15 cellular contexts compared by ENCODE assay signal in the genomic region with DNA sequence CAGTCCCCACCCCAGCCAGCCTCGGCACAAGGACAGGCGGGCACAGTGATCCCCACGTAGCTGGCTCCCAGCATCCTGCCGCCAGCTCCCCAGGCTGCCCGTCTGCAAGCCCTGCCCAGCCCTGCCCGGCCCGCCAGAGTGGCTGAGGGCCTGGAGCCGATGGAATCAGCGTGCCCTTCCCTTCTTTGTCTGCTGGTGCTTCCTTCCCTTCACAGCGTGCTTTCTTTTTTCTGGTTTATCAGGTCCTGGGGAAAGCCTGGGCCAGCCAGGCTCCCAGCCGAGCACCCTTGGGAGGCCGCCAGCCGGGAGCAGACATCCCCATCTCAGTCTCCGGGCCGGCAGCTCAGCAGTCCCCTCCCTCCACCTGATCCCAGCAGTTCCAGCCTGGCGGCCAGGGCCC. TPM values are rescaled to one million over a fixed set of nuclear protein-coding genes. Genes with fewer than 3 reads are reported as not detected.
DNase-seq lines count a peak whose midpoint lies in the region; ATAC-seq and TF ChIP-seq lines count a peak whose summit lies in the region.
"Had no signal": no experiment of that assay in that cellular context is flagged by ENCODE, and none has a peak within 500 bp of the region (broad histone marks: within the 10 kb centered on the region; RNA-seq: fewer than 3 reads in every experiment).

No MANE protein-coding gene starts in this region.

- H2BK15ac ChIP-seq in H9 (ENCODE audit: low read depth, low read length), result no peak overlapping the region

- H3K79me2 ChIP-seq in H9 (ENCODE audit: insufficient read depth, low read length), result no peaks in the 10 kb centered on the region

- DNase-seq in H9, result no peak
- peak; percentile 21 for DNase-seq in cerebellum (ENCODE audit: low spot score)
- DNase-seq in right cardiac atrium, result peak; percentile 80 to 92 (median 92)
- no peak for DNase-seq in sigmoid colon
- no peak for DNase-seq in activated T-cell treated with anti-CD3 and anti-CD28 coated beads, Interleukin-2, amount 50 U/mL, for 72 hours
- no peak for DNase-seq in substantia nigra (lab: John Stamatoyannopoulos, UW)
- no peak for DNase-seq in NOMO-1 treated with DMSO at 0.1 percent for 48 hours (lab: John Stamatoyannopoulos, UW; ENCODE audit: unreplicated experiment)
- DNase-seq in activated CD4-positive, alpha-beta T cell treated with anti-CD3 and anti-CD28 coated beads for 1 hour, result no peak
- DNase-seq: activated CD8-positive, alpha-beta T cell treated with anti-CD3 and anti-CD28 coated beads, Interleukin-2, amount 10 ng/mL, durations not matched to agents 7 days and 5 days; activated naive CD4-positive, alpha-beta T cell treated with anti-CD3 and anti-CD28 coated beads for 36 hours; islet precursor cell; NCI-H1092; NCI-H510A treated with DMSO at 0.1 percent for 48 hours; stimulated activated CD4-positive, alpha-beta T cell treated with anti-CD3 and anti-CD28 coated beads, Interleukin-15, amount 100 ng/mL, for 24 hours had no signal

- no peaks in the 10 kb centered on the region for H3K23me2 ChIP-seq in H9 (ENCODE audit: insufficient read length, low read depth, low read length, poor library complexity, severe bottlenecking)

- no peak overlapping the region for H4K5ac ChIP-seq in H9 (ENCODE audit: insufficient read length, low read depth, low read length)

- H3K9me3 ChIP-seq in H9 (ENCODE audit: control insufficient read depth, low read depth, low read length) (no peaks in the 10 kb centered on the region), right cardiac atrium (ENCODE audit: control insufficient read depth, low read length) (no peaks in the 10 kb centered on the region), sigmoid colon (no peaks in the 10 kb centered on the region)

- H3K18ac ChIP-seq in H9 (ENCODE audit: insufficient read length, low read depth, low read length), result no peak overlapping the region

- TF ChIP-seq EP300 in sigmoid colon (IDR thresholded peaks at IDR 0.05), result no peak

- H3K27me3 Mint-ChIP-seq in H9 (ENCODE audit: low read depth), result peaks cover 5% of the 10 kb centered on the region
- no peaks in the 10 kb centered on the region for H3K27me3 Mint-ChIP-seq in activated T-cell treated with anti-CD3 and anti-CD28 coated beads, Interleukin-2, amount 50 U/mL, for 72 hours (ENCODE audit: low read depth)

- no peak overlapping the region for H2BK5ac ChIP-seq in H9 (ENCODE audit: insufficient read length, low read length)

- H3K27ac ChIP-seq in H9 (ENCODE audit: insufficient read length, low read depth, low read length), result no peak overlapping the region
- H3K27ac ChIP-seq in right cardiac atrium (ENCODE audit: low read length), result peak overlapping the region; percentile 79
- H3K27ac ChIP-seq in sigmoid colon, result peak overlapping the region in 3 of 4 donors; percentile 1 to 27 (median 12)
- H3K27ac ChIP-seq in substantia nigra (ENCODE audit: low read depth, low read length, poor library complexity, severe bottlenecking), result no peak overlapping the region

- no peak overlapping the region for H4K91ac ChIP-seq in H9 (ENCODE audit: insufficient read length, low read depth, low read length)

- no peak overlapping the region for H2BK20ac ChIP-seq in H9 (ENCODE audit: low read depth, low read length, poor library complexity, severe bottlenecking)

- no peak overlapping the region for H2BK12ac ChIP-seq in H9 (ENCODE audit: insufficient read length, low read depth, low read length)

- 0 out of 2 replicates have a peak overlapping the region, but pooled peaks have one; percentile 31 for H3K14ac ChIP-seq in H9 (ENCODE audit: insufficient read depth, low read length)

- H3K4me3 Mint-ChIP-seq in H9, result no peak overlapping the region
- no peak overlapping the region for H3K4me3 Mint-ChIP-seq in activated T-cell treated with anti-CD3 and anti-CD28 coated beads, Interleukin-2, amount 50 U/mL, for 72 hours
- H3K4me3 Mint-ChIP-seq: activated CD8-positive, alpha-beta T cell treated with anti-CD3 and anti-CD28 coated beads, Interleukin-2, amount 10 ng/mL, durations not matched to agents 7 days and 5 days; activated naive CD4-positive, alpha-beta T cell treated with anti-CD3 and anti-CD28 coated beads for 36 hours had no signal

- no peak for TF ChIP-seq CTCF in H9 (conservative IDR thresholded peaks at IDR 0.05)
- TF ChIP-seq CTCF in sigmoid colon (IDR thresholded peaks at IDR 0.05), result no peak

- no peak overlapping the region for H3K23ac ChIP-seq in H9 (ENCODE audit: insufficient read length, low read depth, low read length)

- no peak overlapping the region for H3K27ac Mint-ChIP-seq in H9
- no peak overlapping the region for H3K27ac Mint-ChIP-seq in activated T-cell treated with anti-CD3 and anti-CD28 coated beads, Interleukin-2, amount 50 U/mL, for 72 hours
- H3K27ac Mint-ChIP-seq: activated CD8-positive, alpha-beta T cell treated with anti-CD3 and anti-CD28 coated beads, Interleukin-2, amount 10 ng/mL, durations not matched to agents 7 days and 5 days; activated naive CD4-positive, alpha-beta T cell treated with anti-CD3 and anti-CD28 coated beads for 36 hours had no signal

- H3K27me3 ChIP-seq in H9 (ENCODE audit: insufficient read depth, low read length), result no peaks in the 10 kb centered on the region
- H3K27me3 ChIP-seq in right cardiac atrium (ENCODE audit: control insufficient read depth, insufficient read depth), result no peaks in the 10 kb centered on the region
- H3K27me3 ChIP-seq in sigmoid colon, result no peaks in the 10 kb centered on the region

- H2AFZ ChIP-seq in H9 (ENCODE audit: low read length), result no peak overlapping the region

- peak; percentile 59 to 63 for ATAC-seq in right cardiac atrium
- no peak for ATAC-seq in activated T-cell treated with anti-CD3 and anti-CD28 coated beads, Interleukin-2, amount 50 U/mL, for 72 hours (replicated peaks in 1 of 2)
- ATAC-seq: activated CD8-positive, alpha-beta T cell treated with anti-CD3 and anti-CD28 coated beads, Interleukin-2, amount 10 ng/mL, durations not matched to agents 7 days and 5 days; Panc1 had no signal

- intact Hi-C loops in right cardiac atrium (cut with DNase I), result no loop called here
- intact Hi-C loops in sigmoid colon (cut with DNase I), result no loop called here

- H3K56ac ChIP-seq in H9 (ENCODE audit: insufficient read length, low read depth, low read length), result no peak overlapping the region

- H3K4me2 ChIP-seq in H9 (ENCODE audit: insufficient read depth, insufficient read length, low read length), result no peak overlapping the region

- H4K8ac ChIP-seq in H9 (replicated peaks; ENCODE audit: insufficient read length, low read depth, low read length), result no peak overlapping the region

- H3K4me1 ChIP-seq in H9 (ENCODE audit: insufficient read depth, low read length) (no peaks in the 10 kb centered on the region), right cardiac atrium (ENCODE audit: control insufficient read depth, insufficient read depth, low read length) (peaks cover 23% of the 10 kb centered on the region), sigmoid colon (peaks cover 0 to 10% (median 4%) of the 10 kb centered on the region in 4 donors)

- H3K9me3 Mint-ChIP-seq in H9, result no peaks in the 10 kb centered on the region
- no peaks in the 10 kb centered on the region for H3K9me3 Mint-ChIP-seq in activated T-cell treated with anti-CD3 and anti-CD28 coated beads, Interleukin-2, amount 50 U/mL, for 72 hours
- H3K9me3 Mint-ChIP-seq: activated naive CD4-positive, alpha-beta T cell treated with anti-CD3 and anti-CD28 coated beads for 36 hours had no signal

- H3K9ac ChIP-seq in H9 (ENCODE audit: extremely low read depth, insufficient read length, low read length), result no peak overlapping the region

- WGBS in H9 (ENCODE audit: extremely low coverage, insufficient read length, low lambda C conversion rate), result no CpG with 5 or more reads among the region's 16 CpGs
- WGBS in right cardiac atrium, result 13% methylated on average over 16 of the region's 16 CpGs
- WGBS in sigmoid colon, 2 donors, result 37 to 74% methylated on average over 16 of the region's 16 CpGs

- TF ChIP-seq POLR2A in sigmoid colon (IDR thresholded peaks at IDR 0.05), result no peak

- no peaks in the 10 kb centered on the region for H3K36me3 ChIP-seq in sigmoid colon

- H3K4me1 Mint-ChIP-seq in H9, result peaks cover 19 to 36% of the 10 kb centered on the region in 2 experiments
- no peaks in the 10 kb centered on the region for H3K4me1 Mint-ChIP-seq in activated T-cell treated with anti-CD3 and anti-CD28 coated beads, Interleukin-2, amount 50 U/mL, for 72 hours (ENCODE audit: low read depth)

- no peak overlapping the region for H2BK120ac ChIP-seq in H9 (ENCODE audit: low read depth, low read length, poor library complexity, severe bottlenecking)

- H3K36me3 Mint-ChIP-seq in H9 (ENCODE audit: insufficient read depth in 1 of 3, low read depth in 3 of 3), result no peaks in the 10 kb centered on the region
- H3K36me3 Mint-ChIP-seq in activated T-cell treated with anti-CD3 and anti-CD28 coated beads, Interleukin-2, amount 50 U/mL, for 72 hours (ENCODE audit: insufficient read depth in 2 of 2), result no peaks in the 10 kb centered on the region

- no peaks in the 10 kb centered on the region for H4K20me1 ChIP-seq in H9 (ENCODE audit: control insufficient read depth, insufficient read depth, insufficient read length)

- H2AK5ac ChIP-seq in H9 (ENCODE audit: insufficient read length, low read length), result no peak overlapping the region

- H3T11ph ChIP-seq in H9 (ENCODE audit: low read length), result no peak overlapping the region

- no peaks in the 10 kb centered on the region for H3K79me1 ChIP-seq in H9 (ENCODE audit: insufficient read depth, low read depth, low read length, poor library complexity, severe bottlenecking)

- no peak overlapping the region for H3K4ac ChIP-seq in H9 (ENCODE audit: low read depth, low read length)

- H3K4me3 ChIP-seq in right cardiac atrium (ENCODE audit: low read length) (no peak overlapping the region), sigmoid colon (no peak overlapping the region)

RNA-seq across cellular contexts. Expression of gene SMAD6, which starts 54.7 kb away (rescaled TPM):
- 6.0 and 6.8 TPM in 2 replicates for total RNA-seq in H9 (2021)
- 10.8 TPM for total RNA-seq in cerebellum
- total RNA-seq in right cardiac atrium, result 10 to 100 TPM; 54.5 to 68.8 (median 63.2) TPM
- 31.6 TPM for polyA plus RNA-seq in right cardiac atrium
- total RNA-seq in sigmoid colon, result 1 to 10 TPM; 4.8 to 8.0 (median 5.8) TPM
- polyA plus RNA-seq in sigmoid colon, result 1 to 10 TPM; 1.8 to 9.2 (median 1.8) TPM
- under 1 TPM; 0.31 to 0.35 TPM for total RNA-seq in activated T-cell treated with anti-CD3 and anti-CD28 coated beads, Interleukin-2, amount 50 U/mL, for 72 hours

Comparison
In these comparisons a context has a peak if more than half of its experiments do, and no peak if none do; other contexts are left out.
1. DNase-seq: peak in cerebellum (single experiment) and right cardiac atrium (3 of 3); none in H9 (single experiment), sigmoid colon (single experiment), activated T-cell treated with anti-CD3 and anti-CD28 coated beads, Interleukin-2, amount 50 U/mL, for 72 hours (0 of 2), substantia nigra (0 of 49), NOMO-1 treated with DMSO at 0.1 percent for 48 hours (single experiment) and activated CD4-positive, alpha-beta T cell treated with anti-CD3 and anti-CD28 coated beads for 1 hour (single experiment).
2. H3K27ac ChIP-seq: peak in right cardiac atrium (single experiment) and sigmoid colon (3 of 4); none in H9 (single experiment) and substantia nigra (single experiment).
3. ATAC-seq: peak in right cardiac atrium (2 of 2); none in activated T-cell treated with anti-CD3 and anti-CD28 coated beads, Interleukin-2, amount 50 U/mL, for 72 hours (0 of 2).